Comparison of ENCODE assay signal across 9 cellular contexts in genomic region chr9:126516561-126516935, GRCh38.
DNase-seq lines count a peak whose midpoint lies in the region; ATAC-seq and TF ChIP-seq lines count a peak whose summit lies in the region.
"Had no signal": no experiment of that assay in that cellular context is flagged by ENCODE, and none has a peak within 500 bp of the region (broad histone marks: within the 10 kb centered on the region; RNA-seq: fewer than 3 reads in every experiment).

No MANE protein-coding gene starts in this region.

- peak overlapping the region; percentile 52 for H3K27ac ChIP-seq in suprapubic skin
- H3K27ac ChIP-seq: cardiac muscle cell had no signal

- peaks cover 52% of the 10 kb centered on the region for H3K27me3 ChIP-seq in suprapubic skin

- no peak for TF ChIP-seq EP300 in suprapubic skin (IDR thresholded peaks at IDR 0.05)

- peak overlapping the region; percentile 37 for H3K4me3 ChIP-seq in suprapubic skin
- H3K4me3 ChIP-seq: cardiac muscle cell had no signal

- peaks cover 33% of the 10 kb centered on the region for H3K4me1 Mint-ChIP-seq in activated T-cell treated with anti-CD3 and anti-CD28 coated beads, Interleukin-2, amount 50 U/mL, for 4 hours (ENCODE audit: low read depth)
- H3K4me1 Mint-ChIP-seq in activated T-helper 17 cell treated with anti-CD3 and anti-CD28 coated beads, Interleukin-2, amount 50 U/mL, for 72 hours, result peaks cover 14% of the 10 kb centered on the region
- peaks cover 45 to 47% of the 10 kb centered on the region in 2 donors for H3K4me1 Mint-ChIP-seq in immature natural killer cell

- no peak for TF ChIP-seq CTCF in suprapubic skin (IDR thresholded peaks at IDR 0.05)

- peak overlapping the region; percentile 81 for H3K4me3 Mint-ChIP-seq in activated T-cell treated with anti-CD3 and anti-CD28 coated beads, Interleukin-2, amount 50 U/mL, for 4 hours
- H3K4me3 Mint-ChIP-seq in activated T-helper 17 cell treated with anti-CD3 and anti-CD28 coated beads, Interleukin-2, amount 50 U/mL, for 72 hours, result peak overlapping the region; percentile 69
- peak overlapping the region; percentile 85 to 97 (median 90) for H3K4me3 Mint-ChIP-seq in immature natural killer cell

- no peak for ATAC-seq in activated T-cell treated with anti-CD3 and anti-CD28 coated beads, Interleukin-2, amount 50 U/mL, for 4 hours
- peak; percentile 11 for ATAC-seq in activated T-helper 17 cell treated with anti-CD3 and anti-CD28 coated beads, Interleukin-2, amount 50 U/mL, for 72 hours (replicated peaks)
- ATAC-seq in HG03280 (IDR thresholded peaks at IDR 0.05; ENCODE audit: unreplicated experiment), result no peak

- H3K27ac Mint-ChIP-seq in activated T-helper 17 cell treated with anti-CD3 and anti-CD28 coated beads, Interleukin-2, amount 50 U/mL, for 72 hours, result peak overlapping the region; percentile 89
- peak overlapping the region in 1 of 6 donors; percentile 22 for H3K27ac Mint-ChIP-seq in immature natural killer cell

- H3K36me3 ChIP-seq in suprapubic skin, result no peaks in the 10 kb centered on the region
- H3K36me3 ChIP-seq: cardiac muscle cell had no signal

- peaks cover 58% of the 10 kb centered on the region for H3K27me3 Mint-ChIP-seq in activated T-cell treated with anti-CD3 and anti-CD28 coated beads, Interleukin-2, amount 50 U/mL, for 4 hours (ENCODE audit: low read depth)
- H3K27me3 Mint-ChIP-seq in activated T-helper 17 cell treated with anti-CD3 and anti-CD28 coated beads, Interleukin-2, amount 50 U/mL, for 72 hours, result peaks cover 28% of the 10 kb centered on the region
- peaks cover 9 to 29% (median 23%) of the 10 kb centered on the region in 3 donors for H3K27me3 Mint-ChIP-seq in immature natural killer cell (ENCODE audit: low read depth in 3 of 3)

- no peaks in the 10 kb centered on the region for H3K9me3 Mint-ChIP-seq in activated T-cell treated with anti-CD3 and anti-CD28 coated beads, Interleukin-2, amount 50 U/mL, for 4 hours
- H3K9me3 Mint-ChIP-seq in activated T-helper 17 cell treated with anti-CD3 and anti-CD28 coated beads, Interleukin-2, amount 50 U/mL, for 72 hours, result no peaks in the 10 kb centered on the region
- peaks cover 0 to 1% (median 0%) of the 10 kb centered on the region in 6 donors for H3K9me3 Mint-ChIP-seq in immature natural killer cell

- H3K4me1 ChIP-seq in suprapubic skin, result peaks cover 39% of the 10 kb centered on the region

- no peak for TF ChIP-seq POLR2A in suprapubic skin (IDR thresholded peaks at IDR 0.05)

- H3K36me3 Mint-ChIP-seq in activated T-cell treated with anti-CD3 and anti-CD28 coated beads, Interleukin-2, amount 50 U/mL, for 4 hours (ENCODE audit: insufficient read depth), result no peaks in the 10 kb centered on the region
- H3K36me3 Mint-ChIP-seq in activated T-helper 17 cell treated with anti-CD3 and anti-CD28 coated beads, Interleukin-2, amount 50 U/mL, for 72 hours (ENCODE audit: low read depth), result no peaks in the 10 kb centered on the region
- H3K36me3 Mint-ChIP-seq in immature natural killer cell, result no peaks in the 10 kb centered on the region

- 62% methylated on average over 7 of the region's 8 CpGs for WGBS in suprapubic skin

- no peak for DNase-seq in activated T-cell treated with anti-CD3 and anti-CD28 coated beads, Interleukin-2, amount 50 U/mL, for 4 hours
- no peak for DNase-seq in activated T-cell treated with anti-CD3 and anti-CD28 coated beads, Interleukin-2, amount 50 U/mL, for 48 hours
- DNase-seq in immature natural killer cell (no peak), suprapubic skin (ENCODE audit: low spot score in 2 of 2) (peak in 1 of 2 donors; percentile 44), NCI-H1092 treated with DMSO at 0.1 percent for 48 hours (lab: John Stamatoyannopoulos, UW) (no peak), amniotic stem cell (lab: John Stamatoyannopoulos, UW) (no peak)

- H3K9me3 ChIP-seq in suprapubic skin, result no peaks in the 10 kb centered on the region
